Comparison of ENCODE assay signal across 8 cellular contexts in genomic region chr12:53045646-53046045, GRCh38. TPM values are rescaled to one million over a fixed set of nuclear protein-coding genes. Genes with fewer than 3 reads are reported as not detected.
DNase-seq lines count a peak whose midpoint lies in the region; ATAC-seq, FAIRE-seq and TF ChIP-seq lines count a peak whose summit lies in the region.

No MANE protein-coding gene starts in this region.

- H2AK5ac ChIP-seq in H1 (ENCODE audit: low read depth, low read length) = no peak overlapping the region

- H3K23me2 ChIP-seq in H1 (ENCODE audit: low read depth, low read length) = peaks cover 24% of the 10 kb centered on the region

- H2BK12ac ChIP-seq in H1 (ENCODE audit: low read depth, low read length) = no peak overlapping the region; the same call in 1 of the 2 replicates

- peak overlapping the region; percentile 94 for H3K27ac Mint-ChIP-seq in neural crest cell (ENCODE audit: unreplicated experiment)

- H3K9me3 ChIP-seq in MM.1S (replicated peaks; ENCODE audit: insufficient read depth, low read length) (no peaks in the 10 kb centered on the region), H1 (ENCODE audit: insufficient read depth in 2 of 2, low read depth in 1 of 2, low read length in 1 of 2) (no peaks in the 10 kb centered on the region)

- H3K56ac ChIP-seq in H1 (replicated peaks; ENCODE audit: insufficient read length, low read depth, low read length) = no peak overlapping the region

- H3K27me3 Mint-ChIP-seq in neural crest cell (ENCODE audit: low read depth) = peaks cover 15% of the 10 kb centered on the region

- H3K4me3 ChIP-seq in AG09309 (ENCODE audit: control insufficient read depth, low read depth, low read length) (peak overlapping the region; percentile 84), MM.1S (ENCODE audit: low read length) (peak overlapping the region; percentile 81; the same call in 1 of the 2 replicates), H1 (ENCODE audit: extremely low read depth in 1 of 4, insufficient read depth in 2 of 4, low read depth in 3 of 4, low read length in 4 of 4) (peak overlapping the region in 2 of 4 experiments; percentile 10 to 94; a peak in 2 of 8 replicates)

- H3K36me3 ChIP-seq in MM.1S (replicated peaks; ENCODE audit: insufficient read depth, low read length) = no peaks in the 10 kb centered on the region
- H3K36me3 ChIP-seq in H1 (ENCODE audit: control insufficient read depth in 2 of 4, insufficient read depth in 4 of 4, low read length in 3 of 4) = peaks cover 0 to 8% (median 3%) of the 10 kb centered on the region in 4 experiments; a peak in 3 of 8 replicates

- TF ChIP-seq CTCF in AG09309 (IDR thresholded peaks at IDR 0.05; ENCODE audit: control insufficient read depth, insufficient read depth, low read depth, low read length, missing control alignments) = no peak
- TF ChIP-seq CTCF in MM.1S (IDR thresholded peaks at IDR 0.05; ENCODE audit: low read length) = no peak
- no peak for TF ChIP-seq CTCF in H1 (IDR thresholded peaks at IDR 0.05; ENCODE audit: control extremely low read depth in 1 of 3, insufficient read depth in 1 of 3, low read depth in 1 of 3, low read length in 3 of 3)
- TF ChIP-seq CTCF in neural crest cell (conservative IDR thresholded peaks at IDR 0.05) = no peak

- H3K4me3 Mint-ChIP-seq in neural crest cell = peak overlapping the region; percentile 96

- H3K79me2 ChIP-seq in MM.1S (ENCODE audit: low read length) (no peaks in the 10 kb centered on the region), H1 (ENCODE audit: control insufficient read depth in 1 of 2, insufficient read depth in 2 of 2, low read length in 2 of 2) (no peaks in the 10 kb centered on the region)

- H4K8ac ChIP-seq in H1 (ENCODE audit: extremely low read depth, insufficient read depth, low read length) = no peak overlapping the region; the same call in 1 of the 2 replicates

- no peaks in the 10 kb centered on the region for H3K9me2 ChIP-seq in MM.1S (replicated peaks; ENCODE audit: insufficient read depth, low read length)

- DNase-seq in AG09309 (ENCODE audit: low read depth) (no peak), MM.1S (no peak), H1 (ENCODE audit: low read depth in 1 of 2, low spot score in 2 of 2) (no peak), neural crest cell (ENCODE audit: low read depth, low spot score) (no peak), SW 1271 (lab: John Stamatoyannopoulos, UW) (no peak)
- no peak for DNase-seq in stimulated activated CD4-positive, alpha-beta T cell treated with anti-CD3 and anti-CD28 coated beads, Interleukin-12 subunit alpha, Interleukin-12 subunit beta, amount 100 ng/mL, for 4 hours
- no peak for DNase-seq in activated CD8-positive, alpha-beta memory T cell treated with anti-CD3 and anti-CD28 coated beads, Interleukin-2, amount 50 U/mL, for 48 hours

- no peak for TF ChIP-seq RAD21 in H1 (IDR thresholded peaks at IDR 0.05 in 1 of 2, conservative IDR thresholded peaks at IDR 0.05 in 1 of 2; ENCODE audit: low read depth in 2 of 2, low read length in 2 of 2)

- no peaks in the 10 kb centered on the region for H3K9me3 Mint-ChIP-seq in neural crest cell

- 0 out of 2 replicates have a peak overlapping the region, but pooled peaks have one; percentile 10 for H2BK15ac ChIP-seq in H1 (ENCODE audit: low read length)

- peak overlapping the region; percentile 48 for H4K91ac ChIP-seq in H1 (replicated peaks; ENCODE audit: insufficient read length, low read length)

- no peak for TF ChIP-seq POLR2A in H1 (IDR thresholded peaks at IDR 0.05; ENCODE audit: control extremely low read depth in 1 of 2, low read depth in 2 of 2, low read length in 2 of 2)

- no peak for ATAC-seq in GM21447 (IDR thresholded peaks at IDR 0.05; ENCODE audit: unreplicated experiment)

- TF ChIP-seq EP300 in H1 (IDR thresholded peaks at IDR 0.05; ENCODE audit: borderline replicate concordance in 1 of 2, low read depth in 2 of 2, low read length in 2 of 2) = no peak

- H4K5ac ChIP-seq in H1 (ENCODE audit: insufficient read length, low read depth, low read length) = no peak overlapping the region

- H3K14ac ChIP-seq in H1 (ENCODE audit: insufficient read length) = no peak overlapping the region

- H3K4me1 Mint-ChIP-seq in neural crest cell = peaks cover 69% of the 10 kb centered on the region

- no peak overlapping the region; the same call in 1 of the 2 replicates for H3K18ac ChIP-seq in H1 (ENCODE audit: extremely low read depth, low read length)

- peaks cover 4% of the 10 kb centered on the region for H3K36me3 Mint-ChIP-seq in neural crest cell (ENCODE audit: low read depth)

- peaks cover 2% of the 10 kb centered on the region; the same call in 1 of the 2 replicates for H3K79me1 ChIP-seq in H1 (ENCODE audit: low read depth, low read length)

- H3K4ac ChIP-seq in H1 (replicated peaks; ENCODE audit: insufficient read length, low read depth, low read length) = peak overlapping the region; percentile 74

- no peak overlapping the region; the same call in 1 of the 2 replicates for H2BK5ac ChIP-seq in H1 (ENCODE audit: low read depth, low read length)

- H2BK20ac ChIP-seq in H1 (ENCODE audit: low read length) = no peak overlapping the region

- H3K27me3 ChIP-seq in MM.1S (replicated peaks; ENCODE audit: insufficient read depth, low read length) = peaks cover 6% of the 10 kb centered on the region; the same call in 1 of the 2 replicates
- peaks cover 0 to 20% (median 17%) of the 10 kb centered on the region in 4 experiments; a peak in 6 of 7 replicates for H3K27me3 ChIP-seq in H1 (replicated peaks in 1 of 4; ENCODE audit: control insufficient read depth in 3 of 4, extremely low read depth in 1 of 4, insufficient read depth in 3 of 4, low read length in 3 of 4)

- CTCF ChIA-PET in H1 (lab: Charles Lee; ENCODE audit: partially characterized antibody) = interaction anchor here (0.6 to 15.7 kb wide), 8 partner anchors 8 to 180 kb away, joined by 3 to 258 read pairs (median 4); no protein-coding TSS in a partner anchor

- H3K4me1 ChIP-seq in MM.1S (ENCODE audit: low read length) (no peaks in the 10 kb centered on the region), H1 (replicated peaks in 1 of 4; ENCODE audit: control insufficient read depth in 3 of 4, insufficient read depth in 4 of 4, low read length in 3 of 4) (peaks cover 25 to 62% (median 48%) of the 10 kb centered on the region in 4 experiments)

- H4K20me1 ChIP-seq in MM.1S (ENCODE audit: insufficient read depth, low read length) (no peaks in the 10 kb centered on the region), H1 (replicated peaks in 1 of 2; ENCODE audit: control insufficient read depth in 1 of 2, insufficient read depth in 2 of 2, low read length in 2 of 2) (peaks cover 0 to 12% of the 10 kb centered on the region in 2 experiments)

- FAIRE-seq in H1 (lab: Jason Lieb, UNC) = no peak

- H3K4me2 ChIP-seq in MM.1S (ENCODE audit: low read depth, low read length) (peak overlapping the region; percentile 96), H1 (ENCODE audit: insufficient read depth in 1 of 2, low read depth in 2 of 2, low read length in 2 of 2) (peak overlapping the region; percentile 41 to 98)

- H3K9ac ChIP-seq in MM.1S (ENCODE audit: low read length) (no peak overlapping the region), H1 (replicated peaks in 1 of 4; ENCODE audit: extremely low read depth in 1 of 4, low read depth in 3 of 4, low read length in 3 of 4) (no peak overlapping the region)

- WGBS in H1 (ENCODE audit: extremely low coverage in 1 of 2, insufficient coverage in 1 of 2, insufficient read length in 1 of 2, insufficient replicate concordance in 2 of 2, low coverage in 1 of 2, low lambda C conversion rate in 2 of 2, missing lambda C conversion rate in 1 of 2), 2 experiments = 54% methylated on average over 5 of the region's 5 CpGs; no CpG with 5 or more reads in 1 of the 2 experiments

- H3F3A ChIP-seq in MM.1S (ENCODE audit: insufficient read depth, low read length) = peaks cover 31% of the 10 kb centered on the region

- no peak overlapping the region for H2AFZ ChIP-seq in MM.1S (ENCODE audit: low read length)
- no peak overlapping the region for H2AFZ ChIP-seq in H1 (ENCODE audit: low read length)

- H2BK120ac ChIP-seq in H1 (replicated peaks; ENCODE audit: low read depth, low read length) = no peak overlapping the region

- POLR2A ChIA-PET in H1 (lab: Charles Lee; ENCODE audit: partially characterized antibody) = interaction anchor here (0.6 to 35.6 kb wide), 7 partner anchors 8 to 222 kb away, joined by 3 to 711 read pairs (median 5); partner anchors contain the start of genes EIF4B and ESPL1

- H3K27ac ChIP-seq in MM.1S (ENCODE audit: low read length) = no peak overlapping the region
- H3K27ac ChIP-seq in H1 (ENCODE audit: low read depth, low read length) = no peak overlapping the region

- H3K23ac ChIP-seq in H1 (ENCODE audit: insufficient read length) = no peak overlapping the region

RNA-seq across cellular contexts. Expression of gene TNS2, which starts 4.2 kb away (rescaled TPM):
- total RNA-seq in H1 (2021; fragmentation: NEBNext Ultra II Directional; extraction: Animal tissue kit (Norgen Biotek cat#: 25700)) = 4.7 and 5.8 TPM in 2 replicates
- 2.8 and 5.0 TPM in 2 replicates for polyA plus RNA-seq in H1 (2011; rRNA removed)
- polyA plus RNA-seq in H1 (2011; cell fraction: cytosol; rRNA removed) = 1.7 TPM
- 25.7 TPM for polyA plus RNA-seq in H1 (2011; cell fraction: nucleus; rRNA removed)
- polyA plus RNA-seq in H1 (2012, experiment 1 of 2) = 4.3 to 6.2 TPM (median 4.8 TPM) in 4 replicates
- 2.5 TPM for polyA plus RNA-seq in H1 (2012, experiment 2 of 2)
- 3.7 TPM for polyA plus RNA-seq in H1 (2013, experiment 1 of 2)
- 3.4 TPM for polyA plus RNA-seq in H1 (2013, experiment 2 of 2)
- polyA minus RNA-seq in H1 (2011; rRNA and poly(A)+ RNA removed) = 1.7 and 2.8 TPM in 2 replicates
- polyA minus RNA-seq in H1 (2011; cell fraction: cytosol; rRNA and poly(A)+ RNA removed) = 10.8 TPM
- 10.6 TPM for polyA minus RNA-seq in H1 (2011; cell fraction: nucleus; rRNA and poly(A)+ RNA removed)
- 14.2 and 22.8 TPM in 2 replicates for total RNA-seq in neural crest cell

RNA-seq across cellular contexts. Expression of gene SPRYD3, which starts 33.5 kb away (rescaled TPM):
- total RNA-seq in H1 (2021; fragmentation: NEBNext Ultra II Directional; extraction: Animal tissue kit (Norgen Biotek cat#: 25700)) = 6.6 and 6.8 TPM in 2 replicates
- 8.0 and 10.4 TPM in 2 replicates for polyA plus RNA-seq in H1 (2011; rRNA removed)
- 7.4 TPM for polyA plus RNA-seq in H1 (2011; cell fraction: cytosol; rRNA removed)
- polyA plus RNA-seq in H1 (2011; cell fraction: nucleus; rRNA removed) = 10.8 TPM
- 4.9 to 8.7 TPM (median 6.7 TPM) in 4 replicates for polyA plus RNA-seq in H1 (2012, experiment 1 of 2)
- polyA plus RNA-seq in H1 (2012, experiment 2 of 2) = 6.0 TPM
- polyA plus RNA-seq in H1 (2013, experiment 1 of 2) = 3.4 TPM
- 4.0 TPM for polyA plus RNA-seq in H1 (2013, experiment 2 of 2)
- polyA minus RNA-seq in H1 (2011; rRNA and poly(A)+ RNA removed) = 7.9 and 9.9 TPM in 2 replicates
- 4.6 TPM for polyA minus RNA-seq in H1 (2011; cell fraction: cytosol; rRNA and poly(A)+ RNA removed)
- polyA minus RNA-seq in H1 (2011; cell fraction: nucleus; rRNA and poly(A)+ RNA removed) = 7.6 TPM
- total RNA-seq in neural crest cell = 8.8 and 11.2 TPM in 2 replicates

RNA-seq across cellular contexts. Expression of gene EIF4B, which starts 39.4 kb away (rescaled TPM):
- total RNA-seq in H1 (2021; fragmentation: NEBNext Ultra II Directional; extraction: Animal tissue kit (Norgen Biotek cat#: 25700)) = 811 and 816 TPM in 2 replicates
- 269 and 307 TPM in 2 replicates for polyA plus RNA-seq in H1 (2011; rRNA removed)
- polyA plus RNA-seq in H1 (2011; cell fraction: cytosol; rRNA removed) = 530 TPM
- polyA plus RNA-seq in H1 (2011; cell fraction: nucleus; rRNA removed) = 680 TPM
- 514 to 624 TPM (median 554 TPM) in 4 replicates for polyA plus RNA-seq in H1 (2012, experiment 1 of 2)
- 45.7 TPM for polyA plus RNA-seq in H1 (2012, experiment 2 of 2)
- 453 TPM for polyA plus RNA-seq in H1 (2013, experiment 1 of 2)
- polyA plus RNA-seq in H1 (2013, experiment 2 of 2) = 431 TPM
- polyA minus RNA-seq in H1 (2011; rRNA and poly(A)+ RNA removed) = 939 and 1,134 TPM in 2 replicates
- polyA minus RNA-seq in H1 (2011; cell fraction: cytosol; rRNA and poly(A)+ RNA removed) = 559 TPM
- 516 TPM for polyA minus RNA-seq in H1 (2011; cell fraction: nucleus; rRNA and poly(A)+ RNA removed)
- total RNA-seq in neural crest cell = 514 and 527 TPM in 2 replicates

RNA-seq across cellular contexts. Expression of gene IGFBP6, which starts 51.8 kb away (rescaled TPM):
- total RNA-seq in H1 (2021; fragmentation: NEBNext Ultra II Directional; extraction: Animal tissue kit (Norgen Biotek cat#: 25700)) = 13.7 and 16.4 TPM in 2 replicates
- polyA plus RNA-seq in H1 (2011; rRNA removed) = 14.7 and 25.3 TPM in 2 replicates
- polyA plus RNA-seq in H1 (2011; cell fraction: cytosol; rRNA removed) = 15.4 TPM
- polyA plus RNA-seq in H1 (2011; cell fraction: nucleus; rRNA removed) = 13.2 TPM
- polyA plus RNA-seq in H1 (2012, experiment 1 of 2) = 5.3 to 13.0 TPM (median 10.2 TPM) in 4 replicates
- 22.3 TPM for polyA plus RNA-seq in H1 (2012, experiment 2 of 2)
- 8.4 TPM for polyA plus RNA-seq in H1 (2013, experiment 1 of 2)
- polyA plus RNA-seq in H1 (2013, experiment 2 of 2) = 10.8 TPM
- 2.6 and 3.5 TPM in 2 replicates for polyA minus RNA-seq in H1 (2011; rRNA and poly(A)+ RNA removed)
- 2.9 TPM for polyA minus RNA-seq in H1 (2011; cell fraction: cytosol; rRNA and poly(A)+ RNA removed)
- polyA minus RNA-seq in H1 (2011; cell fraction: nucleus; rRNA and poly(A)+ RNA removed) = 2.4 TPM
- total RNA-seq in neural crest cell = 0.72 and 0.73 TPM in 2 replicates

RNA-seq across cellular contexts. Expression of gene SOAT2, which starts 57.6 kb away (rescaled TPM):
- total RNA-seq in H1 (2021; fragmentation: NEBNext Ultra II Directional; extraction: Animal tissue kit (Norgen Biotek cat#: 25700)) = not detected in 2 replicates
- 0.08 and 0.13 TPM in 2 replicates for polyA plus RNA-seq in H1 (2011; rRNA removed)
- polyA plus RNA-seq in H1 (2011; cell fraction: cytosol; rRNA removed) = 0.12 TPM
- 0.21 TPM for polyA plus RNA-seq in H1 (2011; cell fraction: nucleus; rRNA removed)
- not detected in 4 replicates for polyA plus RNA-seq in H1 (2012, experiment 1 of 2)
- polyA plus RNA-seq in H1 (2012, experiment 2 of 2) = not detected
- 0.04 TPM for polyA plus RNA-seq in H1 (2013, experiment 1 of 2)
- not detected for polyA plus RNA-seq in H1 (2013, experiment 2 of 2)
- polyA minus RNA-seq in H1 (2011; rRNA and poly(A)+ RNA removed) = not detected in 2 replicates
- not detected for polyA minus RNA-seq in H1 (2011; cell fraction: cytosol; rRNA and poly(A)+ RNA removed)
- polyA minus RNA-seq in H1 (2011; cell fraction: nucleus; rRNA and poly(A)+ RNA removed) = not detected
- total RNA-seq in neural crest cell = not detected in 2 replicates
